Comparison of ENCODE assay signal across 1 cellular context in the genomic region with DNA sequence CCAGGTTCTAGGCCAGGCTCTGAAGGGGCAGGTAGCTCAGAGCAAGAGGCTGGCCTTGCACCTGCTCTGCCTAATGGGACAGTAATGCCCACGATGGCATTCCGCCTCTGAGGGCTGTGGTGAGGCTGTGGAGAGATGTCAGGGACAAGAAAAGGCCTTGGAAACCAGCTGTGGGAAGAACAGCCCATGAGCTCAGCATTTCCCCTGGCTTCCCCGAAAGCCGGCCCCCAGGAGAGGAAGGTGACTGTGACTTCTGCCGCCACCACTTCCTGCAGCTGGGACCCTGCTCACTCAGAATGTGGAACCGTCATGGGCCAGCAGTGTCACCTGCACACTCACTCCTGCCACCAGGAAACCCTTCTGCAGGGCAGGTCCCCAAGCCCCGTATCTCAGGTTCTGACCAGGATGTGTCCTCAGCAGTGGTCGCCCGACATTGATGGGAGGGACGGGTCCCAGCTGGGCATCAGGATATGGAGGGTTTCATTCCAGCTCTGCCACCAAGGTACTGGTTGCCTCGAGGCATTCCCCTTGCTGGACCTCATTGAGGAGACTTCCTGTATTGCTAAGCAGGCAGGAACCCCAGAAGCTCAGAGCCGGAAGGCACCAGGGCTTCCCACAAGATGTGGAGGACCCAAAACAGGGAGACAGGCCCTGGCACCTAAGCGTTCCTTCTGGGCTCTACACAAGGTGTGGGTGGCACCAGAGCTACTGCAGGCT.
TF ChIP-seq lines count a peak whose summit lies in the region.

No MANE protein-coding gene starts in this region.

TF ChIP-seq in GM12878, 131 proteins besides CTCF, POLR2A, EP300 and RAD21 (continued from another document and continues in another):
- TF ChIP-seq, protein P1, sequence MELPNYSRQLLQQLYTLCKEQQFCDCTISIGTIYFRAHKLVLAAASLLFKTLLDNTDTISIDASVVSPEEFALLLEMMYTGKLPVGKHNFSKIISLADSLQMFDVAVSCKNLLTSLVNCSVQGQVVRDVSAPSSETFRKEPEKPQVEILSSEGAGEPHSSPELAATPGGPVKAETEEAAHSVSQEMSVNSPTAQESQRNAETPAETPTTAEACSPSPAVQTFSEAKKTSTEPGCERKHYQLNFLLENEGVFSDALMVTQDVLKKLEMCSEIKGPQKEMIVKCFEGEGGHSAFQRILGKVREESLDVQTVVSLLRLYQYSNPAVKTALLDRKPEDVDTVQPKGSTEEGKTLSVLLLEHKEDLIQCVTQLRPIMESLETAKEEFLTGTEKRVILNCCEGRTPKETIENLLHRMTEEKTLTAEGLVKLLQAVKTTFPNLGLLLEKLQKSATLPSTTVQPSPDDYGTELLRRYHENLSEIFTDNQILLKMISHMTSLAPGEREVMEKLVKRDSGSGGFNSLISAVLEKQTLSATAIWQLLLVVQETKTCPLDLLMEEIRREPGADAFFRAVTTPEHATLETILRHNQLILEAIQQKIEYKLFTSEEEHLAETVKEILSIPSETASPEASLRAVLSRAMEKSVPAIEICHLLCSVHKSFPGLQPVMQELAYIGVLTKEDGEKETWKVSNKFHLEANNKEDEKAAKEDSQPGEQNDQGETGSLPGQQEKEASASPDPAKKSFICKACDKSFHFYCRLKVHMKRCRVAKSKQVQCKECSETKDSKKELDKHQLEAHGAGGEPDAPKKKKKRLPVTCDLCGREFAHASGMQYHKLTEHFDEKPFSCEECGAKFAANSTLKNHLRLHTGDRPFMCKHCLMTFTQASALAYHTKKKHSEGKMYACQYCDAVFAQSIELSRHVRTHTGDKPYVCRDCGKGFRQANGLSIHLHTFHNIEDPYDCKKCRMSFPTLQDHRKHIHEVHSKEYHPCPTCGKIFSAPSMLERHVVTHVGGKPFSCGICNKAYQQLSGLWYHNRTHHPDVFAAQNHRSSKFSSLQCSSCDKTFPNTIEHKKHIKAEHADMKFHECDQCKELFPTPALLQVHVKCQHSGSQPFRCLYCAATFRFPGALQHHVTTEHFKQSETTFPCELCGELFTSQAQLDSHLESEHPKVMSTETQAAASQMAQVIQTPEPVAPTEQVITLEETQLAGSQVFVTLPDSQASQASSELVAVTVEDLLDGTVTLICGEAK (IDR thresholded peaks at IDR 0.05; ENCODE audit: borderline replicate concordance), result peak; percentile 48; the same call in 1 of the 2 replicates
- TF ChIP-seq, protein P2, sequence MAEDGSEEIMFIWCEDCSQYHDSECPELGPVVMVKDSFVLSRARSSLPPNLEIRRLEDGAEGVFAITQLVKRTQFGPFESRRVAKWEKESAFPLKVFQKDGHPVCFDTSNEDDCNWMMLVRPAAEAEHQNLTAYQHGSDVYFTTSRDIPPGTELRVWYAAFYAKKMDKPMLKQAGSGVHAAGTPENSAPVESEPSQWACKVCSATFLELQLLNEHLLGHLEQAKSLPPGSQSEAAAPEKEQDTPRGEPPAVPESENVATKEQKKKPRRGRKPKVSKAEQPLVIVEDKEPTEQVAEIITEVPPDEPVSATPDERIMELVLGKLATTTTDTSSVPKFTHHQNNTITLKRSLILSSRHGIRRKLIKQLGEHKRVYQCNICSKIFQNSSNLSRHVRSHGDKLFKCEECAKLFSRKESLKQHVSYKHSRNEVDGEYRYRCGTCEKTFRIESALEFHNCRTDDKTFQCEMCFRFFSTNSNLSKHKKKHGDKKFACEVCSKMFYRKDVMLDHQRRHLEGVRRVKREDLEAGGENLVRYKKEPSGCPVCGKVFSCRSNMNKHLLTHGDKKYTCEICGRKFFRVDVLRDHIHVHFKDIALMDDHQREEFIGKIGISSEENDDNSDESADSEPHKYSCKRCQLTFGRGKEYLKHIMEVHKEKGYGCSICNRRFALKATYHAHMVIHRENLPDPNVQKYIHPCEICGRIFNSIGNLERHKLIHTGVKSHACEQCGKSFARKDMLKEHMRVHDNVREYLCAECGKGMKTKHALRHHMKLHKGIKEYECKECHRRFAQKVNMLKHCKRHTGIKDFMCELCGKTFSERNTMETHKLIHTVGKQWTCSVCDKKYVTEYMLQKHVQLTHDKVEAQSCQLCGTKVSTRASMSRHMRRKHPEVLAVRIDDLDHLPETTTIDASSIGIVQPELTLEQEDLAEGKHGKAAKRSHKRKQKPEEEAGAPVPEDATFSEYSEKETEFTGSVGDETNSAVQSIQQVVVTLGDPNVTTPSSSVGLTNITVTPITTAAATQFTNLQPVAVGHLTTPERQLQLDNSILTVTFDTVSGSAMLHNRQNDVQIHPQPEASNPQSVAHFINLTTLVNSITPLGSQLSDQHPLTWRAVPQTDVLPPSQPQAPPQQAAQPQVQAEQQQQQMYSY (CRISPR knock-in tag; IDR thresholded peaks at IDR 0.05), result no peak
- TF ChIP-seq HDGF (IDR thresholded peaks at IDR 0.05) (0 out of 2 replicates have a peak, but pooled peaks have one; percentile 22), SMARCA5 (IDR thresholded peaks at IDR 0.05) (peak; percentile 55; the same call in 1 of the 2 replicates), ZBED1 (IDR thresholded peaks at IDR 0.05; ENCODE audit: borderline replicate concordance) (peak; percentile 82; the same call in 1 of the 2 replicates), CEBPB (IDR thresholded peaks at IDR 0.05; ENCODE audit: borderline replicate concordance in 1 of 2, low read depth in 2 of 2, low read length in 2 of 2) (no peak), TAF1 (IDR thresholded peaks at IDR 0.05; ENCODE audit: borderline replicate concordance, low read depth, low read length) (peak; percentile 55; the same call in 1 of the 2 replicates), BCL11A (IDR thresholded peaks at IDR 0.05; ENCODE audit: low read depth, low read length) (peak; percentile 64), SP1 (IDR thresholded peaks at IDR 0.05; ENCODE audit: low read depth, low read length) (peak; percentile 28), NBN (IDR thresholded peaks at IDR 0.05) (no peak; the same call in 1 of the 2 replicates), RELA (IDR thresholded peaks at IDR 0.05; ENCODE audit: borderline replicate concordance, partially characterized antibody) (no peak), CHD1 (IDR thresholded peaks at IDR 0.05; ENCODE audit: low read depth, low read length) (no peak), TCF12 (IDR thresholded peaks at IDR 0.05; ENCODE audit: low read depth, low read length) (peak; percentile 99), CBX3 (IDR thresholded peaks at IDR 0.05; ENCODE audit: borderline replicate concordance, low read depth) (no peak), ZNF24 (IDR thresholded peaks at IDR 0.05) (no peak)
- TF ChIP-seq, protein P3, sequence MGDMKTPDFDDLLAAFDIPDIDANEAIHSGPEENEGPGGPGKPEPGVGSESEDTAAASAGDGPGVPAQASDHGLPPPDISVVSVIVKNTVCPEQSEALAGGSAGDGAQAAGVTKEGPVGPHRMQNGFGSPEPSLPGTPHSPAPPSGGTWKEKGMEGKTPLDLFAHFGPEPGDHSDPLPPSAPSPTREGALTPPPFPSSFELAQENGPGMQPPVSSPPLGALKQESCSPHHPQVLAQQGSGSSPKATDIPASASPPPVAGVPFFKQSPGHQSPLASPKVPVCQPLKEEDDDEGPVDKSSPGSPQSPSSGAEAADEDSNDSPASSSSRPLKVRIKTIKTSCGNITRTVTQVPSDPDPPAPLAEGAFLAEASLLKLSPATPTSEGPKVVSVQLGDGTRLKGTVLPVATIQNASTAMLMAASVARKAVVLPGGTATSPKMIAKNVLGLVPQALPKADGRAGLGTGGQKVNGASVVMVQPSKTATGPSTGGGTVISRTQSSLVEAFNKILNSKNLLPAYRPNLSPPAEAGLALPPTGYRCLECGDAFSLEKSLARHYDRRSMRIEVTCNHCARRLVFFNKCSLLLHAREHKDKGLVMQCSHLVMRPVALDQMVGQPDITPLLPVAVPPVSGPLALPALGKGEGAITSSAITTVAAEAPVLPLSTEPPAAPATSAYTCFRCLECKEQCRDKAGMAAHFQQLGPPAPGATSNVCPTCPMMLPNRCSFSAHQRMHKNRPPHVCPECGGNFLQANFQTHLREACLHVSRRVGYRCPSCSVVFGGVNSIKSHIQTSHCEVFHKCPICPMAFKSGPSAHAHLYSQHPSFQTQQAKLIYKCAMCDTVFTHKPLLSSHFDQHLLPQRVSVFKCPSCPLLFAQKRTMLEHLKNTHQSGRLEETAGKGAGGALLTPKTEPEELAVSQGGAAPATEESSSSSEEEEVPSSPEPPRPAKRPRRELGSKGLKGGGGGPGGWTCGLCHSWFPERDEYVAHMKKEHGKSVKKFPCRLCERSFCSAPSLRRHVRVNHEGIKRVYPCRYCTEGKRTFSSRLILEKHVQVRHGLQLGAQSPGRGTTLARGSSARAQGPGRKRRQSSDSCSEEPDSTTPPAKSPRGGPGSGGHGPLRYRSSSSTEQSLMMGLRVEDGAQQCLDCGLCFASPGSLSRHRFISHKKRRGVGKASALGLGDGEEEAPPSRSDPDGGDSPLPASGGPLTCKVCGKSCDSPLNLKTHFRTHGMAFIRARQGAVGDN (IDR thresholded peaks at IDR 0.05), result peak; percentile 10; the same call in 1 of the 2 replicates
- TF ChIP-seq, protein P4, sequence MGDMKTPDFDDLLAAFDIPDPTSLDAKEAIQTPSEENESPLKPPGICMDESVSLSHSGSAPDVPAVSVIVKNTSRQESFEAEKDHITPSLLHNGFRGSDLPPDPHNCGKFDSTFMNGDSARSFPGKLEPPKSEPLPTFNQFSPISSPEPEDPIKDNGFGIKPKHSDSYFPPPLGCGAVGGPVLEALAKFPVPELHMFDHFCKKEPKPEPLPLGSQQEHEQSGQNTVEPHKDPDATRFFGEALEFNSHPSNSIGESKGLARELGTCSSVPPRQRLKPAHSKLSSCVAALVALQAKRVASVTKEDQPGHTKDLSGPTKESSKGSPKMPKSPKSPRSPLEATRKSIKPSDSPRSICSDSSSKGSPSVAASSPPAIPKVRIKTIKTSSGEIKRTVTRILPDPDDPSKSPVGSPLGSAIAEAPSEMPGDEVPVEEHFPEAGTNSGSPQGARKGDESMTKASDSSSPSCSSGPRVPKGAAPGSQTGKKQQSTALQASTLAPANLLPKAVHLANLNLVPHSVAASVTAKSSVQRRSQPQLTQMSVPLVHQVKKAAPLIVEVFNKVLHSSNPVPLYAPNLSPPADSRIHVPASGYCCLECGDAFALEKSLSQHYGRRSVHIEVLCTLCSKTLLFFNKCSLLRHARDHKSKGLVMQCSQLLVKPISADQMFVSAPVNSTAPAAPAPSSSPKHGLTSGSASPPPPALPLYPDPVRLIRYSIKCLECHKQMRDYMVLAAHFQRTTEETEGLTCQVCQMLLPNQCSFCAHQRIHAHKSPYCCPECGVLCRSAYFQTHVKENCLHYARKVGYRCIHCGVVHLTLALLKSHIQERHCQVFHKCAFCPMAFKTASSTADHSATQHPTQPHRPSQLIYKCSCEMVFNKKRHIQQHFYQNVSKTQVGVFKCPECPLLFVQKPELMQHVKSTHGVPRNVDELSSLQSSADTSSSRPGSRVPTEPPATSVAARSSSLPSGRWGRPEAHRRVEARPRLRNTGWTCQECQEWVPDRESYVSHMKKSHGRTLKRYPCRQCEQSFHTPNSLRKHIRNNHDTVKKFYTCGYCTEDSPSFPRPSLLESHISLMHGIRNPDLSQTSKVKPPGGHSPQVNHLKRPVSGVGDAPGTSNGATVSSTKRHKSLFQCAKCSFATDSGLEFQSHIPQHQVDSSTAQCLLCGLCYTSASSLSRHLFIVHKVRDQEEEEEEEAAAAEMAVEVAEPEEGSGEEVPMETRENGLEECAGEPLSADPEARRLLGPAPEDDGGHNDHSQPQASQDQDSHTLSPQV (IDR thresholded peaks at IDR 0.05), result no peak; the same call in 1 of the 2 replicates
- TF ChIP-seq, protein P5, sequence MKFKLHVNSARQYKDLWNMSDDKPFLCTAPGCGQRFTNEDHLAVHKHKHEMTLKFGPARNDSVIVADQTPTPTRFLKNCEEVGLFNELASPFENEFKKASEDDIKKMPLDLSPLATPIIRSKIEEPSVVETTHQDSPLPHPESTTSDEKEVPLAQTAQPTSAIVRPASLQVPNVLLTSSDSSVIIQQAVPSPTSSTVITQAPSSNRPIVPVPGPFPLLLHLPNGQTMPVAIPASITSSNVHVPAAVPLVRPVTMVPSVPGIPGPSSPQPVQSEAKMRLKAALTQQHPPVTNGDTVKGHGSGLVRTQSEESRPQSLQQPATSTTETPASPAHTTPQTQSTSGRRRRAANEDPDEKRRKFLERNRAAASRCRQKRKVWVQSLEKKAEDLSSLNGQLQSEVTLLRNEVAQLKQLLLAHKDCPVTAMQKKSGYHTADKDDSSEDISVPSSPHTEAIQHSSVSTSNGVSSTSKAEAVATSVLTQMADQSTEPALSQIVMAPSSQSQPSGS (IDR thresholded peaks at IDR 0.05; ENCODE audit: low read length), result no peak
- TF ChIP-seq, protein P6, sequence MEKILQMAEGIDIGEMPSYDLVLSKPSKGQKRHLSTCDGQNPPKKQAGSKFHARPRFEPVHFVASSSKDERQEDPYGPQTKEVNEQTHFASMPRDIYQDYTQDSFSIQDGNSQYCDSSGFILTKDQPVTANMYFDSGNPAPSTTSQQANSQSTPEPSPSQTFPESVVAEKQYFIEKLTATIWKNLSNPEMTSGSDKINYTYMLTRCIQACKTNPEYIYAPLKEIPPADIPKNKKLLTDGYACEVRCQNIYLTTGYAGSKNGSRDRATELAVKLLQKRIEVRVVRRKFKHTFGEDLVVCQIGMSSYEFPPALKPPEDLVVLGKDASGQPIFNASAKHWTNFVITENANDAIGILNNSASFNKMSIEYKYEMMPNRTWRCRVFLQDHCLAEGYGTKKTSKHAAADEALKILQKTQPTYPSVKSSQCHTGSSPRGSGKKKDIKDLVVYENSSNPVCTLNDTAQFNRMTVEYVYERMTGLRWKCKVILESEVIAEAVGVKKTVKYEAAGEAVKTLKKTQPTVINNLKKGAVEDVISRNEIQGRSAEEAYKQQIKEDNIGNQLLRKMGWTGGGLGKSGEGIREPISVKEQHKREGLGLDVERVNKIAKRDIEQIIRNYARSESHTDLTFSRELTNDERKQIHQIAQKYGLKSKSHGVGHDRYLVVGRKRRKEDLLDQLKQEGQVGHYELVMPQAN (conservative IDR thresholded peaks at IDR 0.05), result 0 out of 2 replicates have a peak, but pooled peaks have one; percentile 6
- TF ChIP-seq, protein P7, sequence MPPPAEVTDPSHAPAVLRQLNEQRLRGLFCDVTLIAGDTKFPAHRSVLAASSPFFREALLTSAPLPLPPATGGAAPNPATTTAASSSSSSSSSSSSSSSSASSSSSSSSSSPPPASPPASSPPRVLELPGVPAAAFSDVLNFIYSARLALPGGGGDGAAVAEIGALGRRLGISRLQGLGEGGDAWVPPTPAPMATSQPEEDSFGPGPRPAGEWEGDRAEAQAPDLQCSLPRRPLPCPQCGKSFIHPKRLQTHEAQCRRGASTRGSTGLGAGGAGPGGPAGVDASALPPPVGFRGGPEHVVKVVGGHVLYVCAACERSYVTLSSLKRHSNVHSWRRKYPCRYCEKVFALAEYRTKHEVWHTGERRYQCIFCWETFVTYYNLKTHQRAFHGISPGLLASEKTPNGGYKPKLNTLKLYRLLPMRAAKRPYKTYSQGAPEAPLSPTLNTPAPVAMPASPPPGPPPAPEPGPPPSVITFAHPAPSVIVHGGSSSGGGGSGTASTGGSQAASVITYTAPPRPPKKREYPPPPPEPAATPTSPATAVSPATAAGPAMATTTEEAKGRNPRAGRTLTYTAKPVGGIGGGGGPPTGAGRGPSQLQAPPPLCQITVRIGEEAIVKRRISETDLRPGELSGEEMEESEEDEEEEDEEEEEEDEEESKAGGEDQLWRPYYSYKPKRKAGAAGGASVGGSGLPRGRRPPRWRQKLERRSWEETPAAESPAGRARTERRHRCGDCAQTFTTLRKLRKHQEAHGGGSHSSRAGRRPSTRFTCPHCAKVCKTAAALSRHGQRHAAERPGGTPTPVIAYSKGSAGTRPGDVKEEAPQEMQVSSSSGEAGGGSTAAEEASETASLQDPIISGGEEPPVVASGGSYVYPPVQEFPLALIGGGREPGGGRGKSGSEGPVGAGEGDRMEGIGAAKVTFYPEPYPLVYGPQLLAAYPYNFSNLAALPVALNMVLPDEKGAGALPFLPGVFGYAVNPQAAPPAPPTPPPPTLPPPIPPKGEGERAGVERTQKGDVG (CRISPR knock-in tag; IDR thresholded peaks at IDR 0.05), result no peak
